ENCODE assay signal across 1 cellular context in genomic region chr17:41962768-41963434, GRCh38.
TF ChIP-seq lines count a peak whose summit lies in the region.

No MANE protein-coding gene starts in this region.

TF ChIP-seq in HepG2, 621 proteins besides CTCF, POLR2A, EP300 and RAD21 (continues in another document):
- peak; percentile 16; the same call in 1 of the 2 replicates for TF ChIP-seq MIER2 (CRISPR knock-in tag; IDR thresholded peaks at IDR 0.05)
- peak; percentile 45 for TF ChIP-seq YY1 (IDR thresholded peaks at IDR 0.05; ENCODE audit: insufficient read depth, insufficient replicate concordance, low read depth, low read length)
- TF ChIP-seq TBX2 (CRISPR knock-in tag; IDR thresholded peaks at IDR 0.05; ENCODE audit: borderline replicate concordance), result peak; percentile 53; the same call in 1 of the 2 replicates
- TF ChIP-seq GATAD1 (CRISPR knock-in tag; IDR thresholded peaks at IDR 0.05), result peak; percentile 55
- TF ChIP-seq NR2F1 (CRISPR knock-in tag; IDR thresholded peaks at IDR 0.05), result peak; percentile 55 to 69; a peak in 2 of 4 replicates
- TF ChIP-seq ARID5B (CRISPR knock-in tag; IDR thresholded peaks at IDR 0.05), result 0 out of 2 replicates have a peak, but pooled peaks have one; percentile 16
- peak; percentile 39; the same call in 1 of the 2 replicates for TF ChIP-seq THAP9 (CRISPR knock-in tag; IDR thresholded peaks at IDR 0.05; ENCODE audit: borderline replicate concordance)
- 0 out of 2 replicates have a peak, but pooled peaks have one; percentile 30 for TF ChIP-seq ZMYM3 (CRISPR knock-in tag; IDR thresholded peaks at IDR 0.05)
- TF ChIP-seq HMGXB4 (CRISPR knock-in tag; IDR thresholded peaks at IDR 0.05; ENCODE audit: borderline replicate concordance in 1 of 2, low read depth in 1 of 2), result peak; percentile 54 to 62; a peak in 3 of 4 replicates
- TF ChIP-seq NRL (CRISPR knock-in tag; IDR thresholded peaks at IDR 0.05; ENCODE audit: borderline replicate concordance), result peak; percentile 49; the same call in 1 of the 2 replicates
- peak; percentile 96 for TF ChIP-seq STAG1 (CRISPR knock-in tag; IDR thresholded peaks at IDR 0.05)
- no peak for TF ChIP-seq ZNF382 (CRISPR knock-in tag; IDR thresholded peaks at IDR 0.05; ENCODE audit: borderline replicate concordance)
- TF ChIP-seq SP1 (IDR thresholded peaks at IDR 0.05), result no peak
- TF ChIP-seq SP1 (CRISPR knock-in tag; IDR thresholded peaks at IDR 0.05), result no peak
- TF ChIP-seq NFRKB (IDR thresholded peaks at IDR 0.05), result no peak
- peak; percentile 70; the same call in 1 of the 2 replicates for TF ChIP-seq ZNF292 (CRISPR knock-in tag; IDR thresholded peaks at IDR 0.05; ENCODE audit: borderline replicate concordance, low read depth)
- 0 out of 2 replicates have a peak, but pooled peaks have one; percentile 33 for TF ChIP-seq ATF6 (CRISPR knock-in tag; conservative IDR thresholded peaks at IDR 0.05)
- peak; percentile 67; the same call in 1 of the 2 replicates for TF ChIP-seq KDM3A (CRISPR knock-in tag; IDR thresholded peaks at IDR 0.05; ENCODE audit: low read depth)
- TF ChIP-seq XRCC5 (optimal IDR thresholded peaks at IDR 0.05; ENCODE audit: low read length), result peak; percentile 71
- 0 out of 2 replicates have a peak, but pooled peaks have one; percentile 28 for TF ChIP-seq MEIS1 (CRISPR knock-in tag; IDR thresholded peaks at IDR 0.05; ENCODE audit: borderline replicate concordance)
- peak; percentile 43; the same call in 1 of the 2 replicates for TF ChIP-seq ZNF501 (CRISPR knock-in tag; IDR thresholded peaks at IDR 0.05)
- peak; percentile 34 for TF ChIP-seq ZFP91 (CRISPR knock-in tag; IDR thresholded peaks at IDR 0.05; ENCODE audit: borderline replicate concordance)
- 0 out of 2 replicates have a peak, but pooled peaks have one; percentile 33 for TF ChIP-seq NFKBIZ (CRISPR knock-in tag; IDR thresholded peaks at IDR 0.05)
- peak; percentile 80 for TF ChIP-seq ZNF574 (CRISPR knock-in tag; IDR thresholded peaks at IDR 0.05)
- 0 out of 2 replicates have a peak, but pooled peaks have one; percentile 36 for TF ChIP-seq THAP11 (CRISPR knock-in tag; IDR thresholded peaks at IDR 0.05)
- TF ChIP-seq EZH2 (conservative IDR thresholded peaks at IDR 0.05; ENCODE audit: low read depth, low read length), result peak; percentile 53; the same call in 1 of the 2 replicates
- 0 out of 2 replicates have a peak, but pooled peaks have one; percentile 23 for TF ChIP-seq MEF2D (CRISPR knock-in tag; IDR thresholded peaks at IDR 0.05)
- TF ChIP-seq ZBTB25 (CRISPR knock-in tag; IDR thresholded peaks at IDR 0.05), result peak; percentile 28; the same call in 1 of the 2 replicates
- no peak for TF ChIP-seq POLR2AphosphoS2 (IDR thresholded peaks at IDR 0.05; ENCODE audit: low read depth, low read length)
- no peak for TF ChIP-seq ESRRA (CRISPR knock-in tag; IDR thresholded peaks at IDR 0.05; ENCODE audit: low read depth)
- 0 out of 2 replicates have a peak, but pooled peaks have one; percentile 19 for TF ChIP-seq ZNF138 (CRISPR knock-in tag; IDR thresholded peaks at IDR 0.05; ENCODE audit: low read depth)
- peak; percentile 46 for TF ChIP-seq ZNF781 (CRISPR knock-in tag; IDR thresholded peaks at IDR 0.05; ENCODE audit: borderline replicate concordance, not compliant biosample characterization)
- 0 out of 2 replicates have a peak, but pooled peaks have one; percentile 19 for TF ChIP-seq PATZ1 (CRISPR knock-in tag; IDR thresholded peaks at IDR 0.05)
- peak; percentile 32; the same call in 1 of the 2 replicates for TF ChIP-seq HOXA3 (CRISPR knock-in tag; IDR thresholded peaks at IDR 0.05)
- TF ChIP-seq SMAD3 (CRISPR knock-in tag; IDR thresholded peaks at IDR 0.05), result 0 out of 2 replicates have a peak, but pooled peaks have one; percentile 21
- no peak for TF ChIP-seq CREM (IDR thresholded peaks at IDR 0.05)
- no peak for TF ChIP-seq CREM (CRISPR knock-in tag; IDR thresholded peaks at IDR 0.05)
- no peak for TF ChIP-seq ZNF777 (CRISPR knock-in tag; IDR thresholded peaks at IDR 0.05)
- TF ChIP-seq SOX5 (CRISPR knock-in tag; IDR thresholded peaks at IDR 0.05; ENCODE audit: borderline replicate concordance), result no peak
- peak; percentile 21; the same call in 1 of the 2 replicates for TF ChIP-seq MED1 (CRISPR knock-in tag; IDR thresholded peaks at IDR 0.05)
- TF ChIP-seq PAX8 (CRISPR knock-in tag; IDR thresholded peaks at IDR 0.05; ENCODE audit: borderline replicate concordance), result no peak
- TF ChIP-seq SP4 (CRISPR knock-in tag; IDR thresholded peaks at IDR 0.05), result peak; percentile 40; the same call in 1 of the 2 replicates
- peak in 1 of 2 experiments; percentile 39; a peak in 1 of 4 replicates for TF ChIP-seq KLF16 (CRISPR knock-in tag; IDR thresholded peaks at IDR 0.05)
- no peak for TF ChIP-seq HOXD1 (CRISPR knock-in tag; IDR thresholded peaks at IDR 0.05)
- TF ChIP-seq SALL1 (CRISPR knock-in tag; IDR thresholded peaks at IDR 0.05), result peak; percentile 25; the same call in 1 of the 2 replicates
